ENCODE assay signal across 22 cellular contexts in genomic region chr10:117626228-117626627, GRCh38.
DNase-seq lines count a peak whose midpoint lies in the region; ATAC-seq and TF ChIP-seq lines count a peak whose summit lies in the region.
"Had no signal": no experiment of that assay in that cellular context is flagged by ENCODE, and none has a peak within 500 bp of the region (broad histone marks: within the 10 kb centered on the region; RNA-seq: fewer than 3 reads in every experiment).

No MANE protein-coding gene starts in this region.

- no peaks in the 10 kb centered on the region for H3K9me3 ChIP-seq in right atrium auricular region
- H3K9me3 ChIP-seq in heart right ventricle, result no peaks in the 10 kb centered on the region
- H3K9me3 ChIP-seq: BLaER1, Caco-2 had no signal

- DNase-seq in right atrium auricular region (ENCODE audit: low spot score), result peak; percentile 42
- DNase-seq in heart right ventricle, result no peak
- peak; percentile 34 for DNase-seq in left kidney (ENCODE audit: low read depth, low spot score)
- DNase-seq in renal cortical epithelial cell (ENCODE audit: low read depth), result peak; percentile 28
- no peak for DNase-seq in mesenteric fat pad (ENCODE audit: low spot score)
- no peak for DNase-seq in NCI-H748 treated with DMSO at 0.1 percent for 48 hours (lab: John Stamatoyannopoulos, UW)
- no peak for DNase-seq in inferior parietal cortex (ENCODE audit: extremely low spot score)
- DNase-seq: Caco-2; CD4-positive, CD25-positive, alpha-beta regulatory T cell; DMS153; DMS79; EL; GDM1; H9; HFFc6 had no signal

- no peak for ATAC-seq in heart right ventricle
- ATAC-seq: CD8-positive, alpha-beta T cell; GM12878; GM23338; HCT116 had no signal

- H3K4me1 ChIP-seq in right atrium auricular region (no peaks in the 10 kb centered on the region), heart right ventricle (no peaks in the 10 kb centered on the region)
- H3K4me1 ChIP-seq: BLaER1 had no signal

- 82 to 84% methylated on average over 8 of the region's 8 CpGs for WGBS in heart right ventricle, 2 donors

- TF ChIP-seq CTCF in right atrium auricular region (IDR thresholded peaks at IDR 0.05), result no peak
- TF ChIP-seq CTCF in heart right ventricle (IDR thresholded peaks at IDR 0.05), result no peak

- H3K4me3 ChIP-seq in right atrium auricular region, result no peak overlapping the region
- no peak overlapping the region for H3K4me3 ChIP-seq in heart right ventricle
- H3K4me3 ChIP-seq: BLaER1, GM12878, GM23338 had no signal

- H3K27ac ChIP-seq in right atrium auricular region (no peak overlapping the region), heart right ventricle (no peak overlapping the region)
- H3K27ac ChIP-seq: 22Rv1, BLaER1, C4-2B had no signal

- H3K27me3 ChIP-seq in right atrium auricular region (no peaks in the 10 kb centered on the region), heart right ventricle (peaks cover 0 to 10% (median 4%) of the 10 kb centered on the region in 7 donors)
- H3K27me3 ChIP-seq: BLaER1 had no signal

- intact Hi-C loops in heart right ventricle (cut with DNase I), result no loop called here

- H3K36me3 ChIP-seq in right atrium auricular region (no peaks in the 10 kb centered on the region), heart right ventricle (no peaks in the 10 kb centered on the region)
- H3K36me3 ChIP-seq: BLaER1 had no signal

Comparison
In these comparisons a context has a peak if more than half of its experiments do, and no peak if none do; other contexts are left out.
1. DNase-seq: peak in right atrium auricular region (single experiment), left kidney (single experiment) and renal cortical epithelial cell (single experiment); none in heart right ventricle (0 of 2), mesenteric fat pad (single experiment), NCI-H748 treated with DMSO at 0.1 percent for 48 hours (single experiment) and inferior parietal cortex (single experiment).